13 cellular contexts compared by ENCODE assay signal in the genomic region with DNA sequence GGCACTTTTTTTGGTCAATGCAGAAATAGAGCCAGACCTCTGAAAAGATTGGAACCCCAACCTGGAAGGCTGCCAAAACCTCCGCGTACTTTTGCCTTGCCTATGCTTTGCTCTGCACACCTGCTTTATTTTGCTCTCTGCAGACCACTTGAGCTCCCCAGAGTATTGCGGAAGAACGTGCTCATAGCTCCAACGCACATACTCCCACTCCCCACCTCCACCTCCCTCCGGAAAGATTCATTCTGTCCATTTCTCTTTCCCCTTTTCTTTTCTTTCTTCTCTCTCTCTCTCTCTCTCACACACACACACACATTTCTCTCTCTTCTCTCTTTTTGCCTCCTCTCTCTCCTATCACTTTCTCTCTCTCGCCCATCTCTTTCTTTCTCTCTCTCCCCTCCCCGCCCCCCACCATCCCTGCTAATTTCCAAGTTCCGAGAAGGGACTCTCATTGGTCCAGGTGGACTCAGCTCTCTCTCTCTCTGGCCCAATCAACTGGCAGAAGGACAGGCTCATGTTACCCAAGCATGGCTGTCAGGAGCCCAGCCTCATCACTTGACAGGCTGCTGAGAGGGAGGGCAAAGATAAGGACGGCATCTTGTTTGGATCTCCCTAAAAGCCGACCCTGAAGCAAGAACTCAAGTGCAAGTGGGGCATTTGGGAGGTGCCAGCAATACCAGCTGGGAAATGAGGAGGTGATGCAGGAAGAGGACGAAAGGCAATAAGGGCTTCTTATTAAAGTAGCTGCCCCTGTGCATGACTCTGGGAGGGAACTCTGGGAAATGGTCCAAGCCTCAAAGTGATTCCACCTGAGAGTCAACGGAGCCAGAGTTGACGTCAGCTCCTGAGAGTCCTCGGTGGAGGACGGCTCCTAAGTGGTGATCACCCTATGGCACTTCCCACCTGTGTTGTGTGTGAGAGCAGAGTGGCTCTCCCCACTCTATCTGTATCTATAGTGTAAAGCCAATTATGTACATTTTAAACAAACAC.
DNase-seq lines count a peak whose midpoint lies in the region; ATAC-seq and TF ChIP-seq lines count a peak whose summit lies in the region.
"Had no signal": no experiment of that assay in that cellular context is flagged by ENCODE, and none has a peak within 500 bp of the region (broad histone marks: within the 10 kb centered on the region; RNA-seq: fewer than 3 reads in every experiment).

No MANE protein-coding gene starts in this region.

- no peak overlapping the region for H3K4me3 ChIP-seq in tibial artery

- no peak overlapping the region for H3K27ac ChIP-seq in tibial artery
- H3K27ac ChIP-seq: C4-2B had no signal

- DNase-seq in DMS153 (lab: John Stamatoyannopoulos, UW) (peak; percentile 63), NCI-H1436 treated with DMSO at 0.1 percent for 48 hours (lab: John Stamatoyannopoulos, UW) (peak; percentile 79), RPMI8226 (peak; percentile 98), left kidney (ENCODE audit: low read depth, low spot score) (peak; percentile 54), AG08395 (ENCODE audit: low spot score) (no peak), mucosa of gallbladder (ENCODE audit: low spot score) (no peak), tibial artery (no peak)
- DNase-seq: naive B cell; NCI-H1048; stimulated activated naive B cell treated with anti-CD40 and anti-IgM and Interleukin-4, amounts not matched to agents 10 μg/mL and 1 μg/mL and 100 μg/mL, for 72 hours; SW 1271 had no signal

- H3K4me1 ChIP-seq in tibial artery: no peaks in the 10 kb centered on the region

- H3K9me3 ChIP-seq in tibial artery: no peaks in the 10 kb centered on the region

- intact Hi-C loops in tibial artery (cut with DNase I; ENCODE audit: low total_unique reads): loop anchor here (5.0 kb wide), 1 partner anchor 308 kb away; no protein-coding TSS in a partner anchor

- no peaks in the 10 kb centered on the region for H3K36me3 ChIP-seq in tibial artery

- peaks cover 0 to 5% of the 10 kb centered on the region in 2 donors for H3K27me3 ChIP-seq in tibial artery

- no peak for ATAC-seq in HG03280 (IDR thresholded peaks at IDR 0.05; ENCODE audit: unreplicated experiment)

- TF ChIP-seq CTCF in tibial artery (IDR thresholded peaks at IDR 0.05): no peak

Comparison
In these comparisons a context has a peak if more than half of its experiments do, and no peak if none do; other contexts are left out.
1. DNase-seq: peak in DMS153 (single experiment), NCI-H1436 treated with DMSO at 0.1 percent for 48 hours (single experiment), RPMI8226 (single experiment) and left kidney (single experiment); none in AG08395 (single experiment), mucosa of gallbladder (single experiment) and tibial artery (0 of 2).